Comparison of ENCODE assay signal across 8 cellular contexts in genomic region chrX:97399400-97399799, GRCh38.
DNase-seq lines count a peak whose midpoint lies in the region; ATAC-seq and TF ChIP-seq lines count a peak whose summit lies in the region.

No MANE protein-coding gene starts in this region.

- H3K27me3 ChIP-seq in endodermal cell (ENCODE audit: control insufficient read depth, insufficient read depth, low read length, poor library complexity, severe bottlenecking), result no peaks in the 10 kb centered on the region

- H3K4me3 Mint-ChIP-seq in endodermal cell, result no peak overlapping the region

- peaks cover 5% of the 10 kb centered on the region for H3K4me1 Mint-ChIP-seq in endodermal cell

- peak; percentile 44 for ATAC-seq in GM19395 (IDR thresholded peaks at IDR 0.05; ENCODE audit: unreplicated experiment)
- peak; percentile 28 for ATAC-seq in HG03565 (IDR thresholded peaks at IDR 0.05; ENCODE audit: unreplicated experiment)
- no peak for ATAC-seq in activated naive CD4-positive, alpha-beta T cell treated with anti-CD3 and anti-CD28 coated beads, Interleukin-2, amount 50 U/mL, for 72 hours

- H3K4me3 ChIP-seq in endodermal cell (ENCODE audit: low read length), result no peak overlapping the region

- H3K9ac ChIP-seq in endodermal cell (ENCODE audit: extremely low read depth, low read length, poor library complexity, severe bottlenecking), result no peak overlapping the region

- H3K27me3 Mint-ChIP-seq in endodermal cell (ENCODE audit: insufficient read depth), result no peaks in the 10 kb centered on the region

- no peak for TF ChIP-seq CTCF in endodermal cell (conservative IDR thresholded peaks at IDR 0.05)

- DNase-seq in DMS53 treated with DMSO at 0.1 percent for 48 hours (lab: John Stamatoyannopoulos, UW; ENCODE audit: unreplicated experiment) (peak; percentile 39), endodermal cell (no peak), RPMI8226 (no peak), NCI-H2081 (lab: John Stamatoyannopoulos, UW) (no peak)
- DNase-seq in NK-92 treated with Interleukin-12 subunit alpha and Interleukin-12 subunit beta, amount 100 ng/mL, for 24 hours (lab: John Stamatoyannopoulos, UW), result no peak
- DNase-seq in activated naive CD4-positive, alpha-beta T cell treated with anti-CD3 and anti-CD28 coated beads, Interleukin-2, amount 50 U/mL, for 72 hours (ENCODE audit: low spot score in 2 of 2), result no peak

- no peaks in the 10 kb centered on the region for H3K36me3 ChIP-seq in endodermal cell (ENCODE audit: control insufficient read depth, insufficient read depth, low read length)

- WGBS in endodermal cell (ENCODE audit: insufficient coverage in 1 of 2, insufficient read length in 1 of 2), 2 experiments, result 95% methylated on average over 2 of the region's 2 CpGs; no CpG with 5 or more reads in 1 of the 2 experiments

- no peak overlapping the region for H3K27ac ChIP-seq in endodermal cell (ENCODE audit: low read depth, low read length)

- no peaks in the 10 kb centered on the region for H3K9me3 ChIP-seq in endodermal cell (ENCODE audit: control insufficient read depth, low read length)

- no peaks in the 10 kb centered on the region for H3K4me1 ChIP-seq in endodermal cell (ENCODE audit: control insufficient read depth, insufficient read depth, low read length)

- H3K9me3 Mint-ChIP-seq in endodermal cell, result no peaks in the 10 kb centered on the region
- H3K9me3 Mint-ChIP-seq in activated naive CD4-positive, alpha-beta T cell treated with anti-CD3 and anti-CD28 coated beads, Interleukin-2, amount 50 U/mL, for 72 hours, result no peaks in the 10 kb centered on the region

- no peaks in the 10 kb centered on the region for H3K36me3 Mint-ChIP-seq in endodermal cell (ENCODE audit: low read depth)
- H3K36me3 Mint-ChIP-seq in activated naive CD4-positive, alpha-beta T cell treated with anti-CD3 and anti-CD28 coated beads, Interleukin-2, amount 50 U/mL, for 72 hours, result no peaks in the 10 kb centered on the region

- peak overlapping the region; percentile 59 for H3K27ac Mint-ChIP-seq in endodermal cell
- peak overlapping the region in 1 of 2 donors; percentile 68 for H3K27ac Mint-ChIP-seq in activated naive CD4-positive, alpha-beta T cell treated with anti-CD3 and anti-CD28 coated beads, Interleukin-2, amount 50 U/mL, for 72 hours

Comparison
In these comparisons a context has a peak if more than half of its experiments do, and no peak if none do; other contexts are left out.
1. ATAC-seq: peak in GM19395 (single experiment) and HG03565 (single experiment); none in activated naive CD4-positive, alpha-beta T cell treated with anti-CD3 and anti-CD28 coated beads, Interleukin-2, amount 50 U/mL, for 72 hours (0 of 2).